In genomic region chr17:30477083-30477757, GRCh38 we compare ENCODE assay signal across 8 cellular contexts. TPM values are rescaled to one million over a fixed set of nuclear protein-coding genes. Genes with fewer than 3 reads are reported as not detected.
DNase-seq lines count a peak whose midpoint lies in the region; ATAC-seq, FAIRE-seq and TF ChIP-seq lines count a peak whose summit lies in the region.

TSS of gene GOSR1 (plus strand) at chr17:30477408. CDS start at chr17:30477434, 26 bp downstream.

- H3K36me3 ChIP-seq in adrenal gland (replicated peaks in 1 of 2) (peaks cover 0 to 12% of the 10 kb centered on the region in 2 donors), heart left ventricle (peaks cover 0 to 35% (median 26%) of the 10 kb centered on the region in 9 donors)

- H3K9me3 Mint-ChIP-seq in type B pancreatic cell, result no peaks in the 10 kb centered on the region

- 0 to 1% (median 1%) methylated on average over 32 to 36 of the region's 36 CpGs for WGBS in adrenal gland, 4 donors
- 0 to 1% (median 1%) methylated on average over 36 of the region's 36 CpGs for WGBS in heart left ventricle, 4 donors

- H3K27me3 Mint-ChIP-seq in type B pancreatic cell, result no peaks in the 10 kb centered on the region

- H3K4me3 ChIP-seq in adrenal gland (peak within 1 kb of the TSS; percentile 75 to 100 (median 99)), heart left ventricle (peak within 1 kb of the TSS; percentile 63 to 94 (median 84))

- H3K4me1 ChIP-seq in adrenal gland (replicated peaks in 1 of 2), result peaks cover 8 to 19% of the 10 kb centered on the region in 2 donors
- peaks cover 0 to 32% (median 19%) of the 10 kb centered on the region in 12 donors for H3K4me1 ChIP-seq in heart left ventricle

- TF ChIP-seq CTCF in adrenal gland (IDR thresholded peaks at IDR 0.05) (peak; percentile 58 to 78 (median 77)), heart left ventricle (IDR thresholded peaks at IDR 0.05) (peak; percentile 70 to 90 (median 81)), type B pancreatic cell (conservative IDR thresholded peaks at IDR 0.05) (peak; percentile 86)

- peaks cover 26% of the 10 kb centered on the region for H3K4me1 Mint-ChIP-seq in type B pancreatic cell (ENCODE audit: unreplicated experiment)

- H3K27me3 ChIP-seq in adrenal gland, result no peaks in the 10 kb centered on the region
- no peaks in the 10 kb centered on the region for H3K27me3 ChIP-seq in heart left ventricle

- peak; percentile 99 for ATAC-seq in HG02798 (IDR thresholded peaks at IDR 0.05; ENCODE audit: poor library complexity, unreplicated experiment)
- ATAC-seq in heart left ventricle, result peak; percentile 99 to 100 (median 100)

- DNase-seq in GM12891 (ENCODE audit: insufficient read length, low spot score) (peak; percentile 78), NCI-H1436 (lab: John Stamatoyannopoulos, UW) (peak; percentile 97), T-helper 1 cell (peak; percentile 80 to 94 (median 87)), adrenal gland (peak; percentile 92 to 98 (median 97)), heart left ventricle (peak; percentile 94 to 96 (median 94)), pons (ENCODE audit: low spot score) (peak; percentile 95), type B pancreatic cell (ENCODE audit: extremely low spot score, unreplicated experiment) (peak; percentile 92)

- H3K27ac ChIP-seq in adrenal gland (peak within 1 kb of the TSS; percentile 91 to 96 (median 94)), heart left ventricle (peak within 1 kb of the TSS; percentile 83 to 97 (median 93))

- intact Hi-C loops in adrenal gland (cut with DNase I), result loop anchor here in 1 of 2 donors (10.0 kb wide), 1 partner anchor 132 kb away; no protein-coding TSS in a partner anchor
- intact Hi-C loops in heart left ventricle (cut with DNase I), result loop anchor here in 5 of 10 donors (1.0 to 10.0 kb wide), 8 partner anchors 98 to 352 kb away; partner anchors contain the start of gene CRLF3 (in 1 of the 5)

- peak; percentile 96 for TF ChIP-seq POLR2A in GM12891 (IDR thresholded peaks at IDR 0.05; ENCODE audit: low read depth, low read length)
- TF ChIP-seq POLR2A in adrenal gland (IDR thresholded peaks at IDR 0.05), result peak; percentile 35 to 70
- TF ChIP-seq POLR2A in heart left ventricle (IDR thresholded peaks at IDR 0.05), result peak in 1 of 2 donors; percentile 40

- H3K36me3 Mint-ChIP-seq in type B pancreatic cell, result peaks cover 15% of the 10 kb centered on the region

- peak; percentile 98 for FAIRE-seq in GM12891 (lab: Jason Lieb, UNC)

- H3K27ac Mint-ChIP-seq in type B pancreatic cell, result peak within 1 kb of the TSS; percentile 99

- peak within 1 kb of the TSS; percentile 100 for H3K4me3 Mint-ChIP-seq in type B pancreatic cell

- H3K9me3 ChIP-seq in adrenal gland (replicated peaks in 1 of 3) (no peaks in the 10 kb centered on the region), heart left ventricle (no peaks in the 10 kb centered on the region)

TF ChIP-seq in GM12891, 5 proteins besides CTCF, POLR2A, EP300 and RAD21:
- TF ChIP-seq SPI1 (IDR thresholded peaks at IDR 0.05; ENCODE audit: low read depth, low read length) (no peak), PAX5 (IDR thresholded peaks at IDR 0.05; ENCODE audit: insufficient read depth, low read length, severe bottlenecking) (peak; percentile 45), POLR2AphosphoS5 (IDR thresholded peaks at IDR 0.05; ENCODE audit: low read depth, low read length) (peak; percentile 93), TAF1 (IDR thresholded peaks at IDR 0.05; ENCODE audit: low read depth, low read length) (peak; percentile 98), POU2F2 (IDR thresholded peaks at IDR 0.05; ENCODE audit: low read depth, low read length) (peak; percentile 77; the same call in 1 of the 2 replicates)

RNA-seq across cellular contexts. Expression of gene GOSR1, which starts in this region (rescaled TPM):
- polyA plus RNA-seq in GM12891 (2012; ENCODE audit: low read depth, missing spikeins), result 23.9 TPM
- total RNA-seq in adrenal gland, result 10 to 100 TPM; 29.6 to 96.0 (median 50.4) TPM
- 10 to 100 TPM; 15.4 to 71.1 (median 21.3) TPM for polyA plus RNA-seq in adrenal gland
- total RNA-seq in heart left ventricle, result 10 to 100 TPM; 24.9 to 39.7 (median 32.0) TPM
- polyA plus RNA-seq in heart left ventricle, result 10 to 100 TPM in 1 of 2 donors, 1 to 10 TPM in 1; 8.9 to 20.6 TPM
- total RNA-seq in type B pancreatic cell (ENCODE audit: low replicate concordance), result 53.2 and 61.6 TPM in 2 replicates

Comparison
In these comparisons a context has a peak if more than half of its experiments do, and no peak if none do; other contexts are left out.
1. Peak in every context shown above with its lines: DNase-seq, ATAC-seq, H3K4me3 ChIP-seq and H3K27ac ChIP-seq.